In genomic region chr7:135977020-135977741, GRCh38 we compare ENCODE assay signal across 8 cellular contexts. TPM values are rescaled to one million over a fixed set of nuclear protein-coding genes. Genes with fewer than 3 reads are reported as not detected.
DNase-seq lines count a peak whose midpoint lies in the region; ATAC-seq and TF ChIP-seq lines count a peak whose summit lies in the region.

TSS of gene MTPN (minus strand) at chr7:135977359. CDS start at chr7:135977100, 259 bp downstream.

- peaks cover 33% of the 10 kb centered on the region for H4K20me1 ChIP-seq in SU-DHL-6 (ENCODE audit: low read depth, low read length)

- under 1% methylated on average over 47 of the region's 47 CpGs for WGBS in thymus

- H3K36me3 ChIP-seq in SU-DHL-6 (ENCODE audit: low read length) (peaks cover 12% of the 10 kb centered on the region; the same call in 1 of the 2 replicates), thymus (ENCODE audit: control insufficient read depth, insufficient read depth) (no peaks in the 10 kb centered on the region)

- TF ChIP-seq POLR2A in GM10847 (IDR thresholded peaks at IDR 0.05; ENCODE audit: extremely low read depth, insufficient read length): peak; percentile 37

- H3K4me3 ChIP-seq in SU-DHL-6 (ENCODE audit: insufficient read depth, low read length, poor library complexity, severe bottlenecking): peak within 1 kb of the TSS; percentile 93
- H3K4me3 ChIP-seq in thymus (ENCODE audit: low read length): peak within 1 kb of the TSS; percentile 67

- TF ChIP-seq CTCF in SU-DHL-6 (IDR thresholded peaks at IDR 0.05; ENCODE audit: insufficient read depth, low read length, poor library complexity, severe bottlenecking): no peak
- TF ChIP-seq CTCF in osteocyte (IDR thresholded peaks at IDR 0.05): no peak

- no peaks in the 10 kb centered on the region for H3K9me2 ChIP-seq in SU-DHL-6 (replicated peaks; ENCODE audit: insufficient read depth, low read length)

- ATAC-seq in HG02678 (IDR thresholded peaks at IDR 0.05; ENCODE audit: unreplicated experiment): peak; percentile 64
- ATAC-seq in activated naive CD8-positive, alpha-beta T cell treated with anti-CD3 and anti-CD28 coated beads, Interleukin-2, amount 10 ng/mL, durations not matched to agents 7 days and 5 days (ENCODE audit: low read depth): peak; percentile 86

- DNase-seq in NCI-H128 (lab: John Stamatoyannopoulos, UW; ENCODE audit: unreplicated experiment) (peak; percentile 97), head of caudate nucleus (peak; percentile 92 to 99 (median 98)), osteocyte (ENCODE audit: extremely low spot score, unreplicated experiment) (peak; percentile 99)
- DNase-seq in activated naive CD8-positive, alpha-beta T cell treated with anti-CD3 and anti-CD28 coated beads, Interleukin-2, amount 10 ng/mL, durations not matched to agents 7 days and 5 days: peak; percentile 95

- POLR2A ChIA-PET in activated naive CD8-positive, alpha-beta T cell treated with anti-CD3 and anti-CD28 coated beads, Interleukin-2, amount 10 ng/mL, durations not matched to agents 7 days and 5 days (lab: Charles Lee): no interaction called here

- peaks cover 10% of the 10 kb centered on the region for H3K4me1 ChIP-seq in thymus (ENCODE audit: control insufficient read depth, insufficient read depth, low read length)

- peak within 1 kb of the TSS; percentile 94 for H3K27ac Mint-ChIP-seq in activated naive CD8-positive, alpha-beta T cell treated with anti-CD3 and anti-CD28 coated beads, Interleukin-2, amount 10 ng/mL, durations not matched to agents 7 days and 5 days
- peak within 1 kb of the TSS; percentile 90 for H3K27ac Mint-ChIP-seq in osteocyte (ENCODE audit: unreplicated experiment)

- no peaks in the 10 kb centered on the region for H3K27me3 Mint-ChIP-seq in activated naive CD8-positive, alpha-beta T cell treated with anti-CD3 and anti-CD28 coated beads, Interleukin-2, amount 10 ng/mL, durations not matched to agents 7 days and 5 days
- H3K27me3 Mint-ChIP-seq in osteocyte (ENCODE audit: unreplicated experiment): no peaks in the 10 kb centered on the region

- peaks cover 12% of the 10 kb centered on the region for H3K36me3 Mint-ChIP-seq in activated naive CD8-positive, alpha-beta T cell treated with anti-CD3 and anti-CD28 coated beads, Interleukin-2, amount 10 ng/mL, durations not matched to agents 7 days and 5 days
- H3K36me3 Mint-ChIP-seq in osteocyte (ENCODE audit: unreplicated experiment): peaks cover 2% of the 10 kb centered on the region

- intact Hi-C loops in head of caudate nucleus (cut with DNase I): loop anchor here (2.0 kb wide), 1 partner anchor 314 kb away; the partner anchor contains the start of gene STMP1

- H3K27me3 ChIP-seq in SU-DHL-6 (ENCODE audit: low read length): no peaks in the 10 kb centered on the region
- no peaks in the 10 kb centered on the region for H3K27me3 ChIP-seq in thymus (ENCODE audit: control insufficient read depth, insufficient read depth)

- H3K4me1 Mint-ChIP-seq in activated naive CD8-positive, alpha-beta T cell treated with anti-CD3 and anti-CD28 coated beads, Interleukin-2, amount 10 ng/mL, durations not matched to agents 7 days and 5 days: peaks cover 59% of the 10 kb centered on the region
- peaks cover 27% of the 10 kb centered on the region for H3K4me1 Mint-ChIP-seq in osteocyte (ENCODE audit: unreplicated experiment)

- peak within 1 kb of the TSS; percentile 90 for H2AFZ ChIP-seq in SU-DHL-6 (ENCODE audit: low read depth, low read length, severe bottlenecking)

- peaks cover 49% of the 10 kb centered on the region for H3K79me2 ChIP-seq in SU-DHL-6 (ENCODE audit: insufficient read depth, low read length)

- H3K27ac ChIP-seq in SU-DHL-6 (ENCODE audit: low read depth, low read length): peak within 1 kb of the TSS; percentile 79
- H3K27ac ChIP-seq in thymus (ENCODE audit: low read depth): peak within 1 kb of the TSS; percentile 68

- 0 out of 2 replicates have a peak, but pooled peaks cover under 1% of the 10 kb centered on the region for H3F3A ChIP-seq in SU-DHL-6 (ENCODE audit: insufficient read depth)

- peak within 1 kb of the TSS; percentile 85 for H3K9ac ChIP-seq in SU-DHL-6 (ENCODE audit: low read length)

- peak within 1 kb of the TSS; percentile 95 for H3K4me2 ChIP-seq in SU-DHL-6 (ENCODE audit: low read depth, low read length, poor library complexity, severe bottlenecking)

- H3K4me3 Mint-ChIP-seq in activated naive CD8-positive, alpha-beta T cell treated with anti-CD3 and anti-CD28 coated beads, Interleukin-2, amount 10 ng/mL, durations not matched to agents 7 days and 5 days: peak within 1 kb of the TSS; percentile 96
- H3K4me3 Mint-ChIP-seq in osteocyte (ENCODE audit: unreplicated experiment): peak within 1 kb of the TSS; percentile 94

- no peaks in the 10 kb centered on the region for H3K9me3 Mint-ChIP-seq in activated naive CD8-positive, alpha-beta T cell treated with anti-CD3 and anti-CD28 coated beads, Interleukin-2, amount 10 ng/mL, durations not matched to agents 7 days and 5 days
- no peaks in the 10 kb centered on the region for H3K9me3 Mint-ChIP-seq in osteocyte (ENCODE audit: unreplicated experiment)

- H3K9me3 ChIP-seq in SU-DHL-6 (ENCODE audit: insufficient read depth, low read length) (no peaks in the 10 kb centered on the region), thymus (ENCODE audit: control insufficient read depth) (no peaks in the 10 kb centered on the region)

RNA-seq across cellular contexts. Expression of gene MTPN, which starts in this region (rescaled TPM):
- total RNA-seq in activated naive CD8-positive, alpha-beta T cell treated with anti-CD3 and anti-CD28 coated beads, Interleukin-2, amount 10 ng/mL, durations not matched to agents 7 days and 5 days: 100 to 1,000 TPM; 120 to 127 TPM
- 137 and 140 TPM in 2 replicates for total RNA-seq in osteocyte
- 74.7 TPM for polyA plus RNA-seq in thymus

Comparison
In these comparisons a context has a peak if more than half of its experiments do, and no peak if none do; other contexts are left out.
1. Peak in every context shown above with its lines: DNase-seq, ATAC-seq, H3K4me3 ChIP-seq and H3K27ac ChIP-seq.